11 cellular contexts compared by ENCODE assay signal in genomic region chr21:42299324-42300044, GRCh38. TPM values are rescaled to one million over a fixed set of nuclear protein-coding genes. Genes with fewer than 3 reads are reported as not detected.
A peak's percentile ranks its signal among the peaks of the same experiment; 100 is the strongest.
DNase-seq lines count a peak whose midpoint lies in the region; ATAC-seq and TF ChIP-seq lines count a peak whose summit lies in the region.
"Had no signal": no experiment of that assay in that cellular context is flagged by ENCODE, and none has a peak within 500 bp of the region (broad histone marks: within the 10 kb centered on the region; RNA-seq: fewer than 3 reads in every experiment).

No MANE protein-coding gene starts in this region.

- H3K27me3 Mint-ChIP-seq in Calu3 (ENCODE audit: unreplicated experiment) (peaks cover 17% of the 10 kb centered on the region), MCF 10A (ENCODE audit: insufficient read depth, unreplicated experiment) (no peaks in the 10 kb centered on the region), glutamatergic neuron (ENCODE audit: unreplicated experiment) (peaks cover 7% of the 10 kb centered on the region)
- H3K27me3 Mint-ChIP-seq in naive thymus-derived CD8-positive, alpha-beta T cell, result no peaks in the 10 kb centered on the region

- H3K4me3 Mint-ChIP-seq in Calu3 (ENCODE audit: low read depth, unreplicated experiment) (no peak overlapping the region), MCF 10A (ENCODE audit: unreplicated experiment) (no peak overlapping the region), glutamatergic neuron (ENCODE audit: unreplicated experiment) (no peak overlapping the region)
- H3K4me3 Mint-ChIP-seq in naive thymus-derived CD8-positive, alpha-beta T cell, result no peak overlapping the region
- H3K4me3 Mint-ChIP-seq: IgD-negative memory B cell had no signal

- peak; percentile 16 for DNase-seq in Calu3
- peak; percentile 15 for DNase-seq in MG63
- peak; percentile 24 for DNase-seq in MCF 10A (ENCODE audit: unreplicated experiment)
- DNase-seq in naive thymus-derived CD8-positive, alpha-beta T cell, result peak in 3 of 10 donors; percentile 22 to 32 (median 22)
- DNase-seq in glutamatergic neuron, result no peak
- no peak for DNase-seq in cerebellar nuclear complex (lab: John Stamatoyannopoulos, UW)
- DNase-seq in NCI-H1048 (lab: John Stamatoyannopoulos, UW), result no peak
- DNase-seq in T1000 (lab: John Stamatoyannopoulos, UW), result no peak
- DNase-seq: sigmoid colon had no signal

- H3K9me3 ChIP-seq in MG63, result no peaks in the 10 kb centered on the region
- H3K9me3 ChIP-seq: HAP-1, sigmoid colon had no signal

- no peaks in the 10 kb centered on the region for H3K27me3 ChIP-seq in MG63
- H3K27me3 ChIP-seq: sigmoid colon had no signal

- CTCF ChIA-PET in Calu3 (lab: Charles Lee) (no interaction called here), MCF 10A (lab: Yijun Ruan, JAX) (interaction anchor here (0.6 to 4.0 kb wide), 3 partner anchors 10 to 174 kb away, joined by 3 to 23 read pairs (median 3); no protein-coding TSS in a partner anchor)

- ATAC-seq in naive thymus-derived CD8-positive, alpha-beta T cell, result peak; percentile 35 to 75

- H3K4me1 Mint-ChIP-seq in Calu3 (ENCODE audit: low read depth, unreplicated experiment) (no peaks in the 10 kb centered on the region), MCF 10A (ENCODE audit: insufficient read depth, unreplicated experiment) (no peaks in the 10 kb centered on the region), glutamatergic neuron (ENCODE audit: low read depth, unreplicated experiment) (peaks cover 10% of the 10 kb centered on the region)
- H3K4me1 Mint-ChIP-seq in naive thymus-derived CD8-positive, alpha-beta T cell, result peaks cover 3 to 17% (median 10%) of the 10 kb centered on the region in 4 donors
- H3K4me1 Mint-ChIP-seq: IgD-negative memory B cell had no signal

- TF ChIP-seq CTCF in Calu3 (IDR thresholded peaks at IDR 0.05; ENCODE audit: unreplicated experiment) (no peak), MCF 10A (IDR thresholded peaks at IDR 0.05; ENCODE audit: unreplicated experiment) (no peak), glutamatergic neuron (IDR thresholded peaks at IDR 0.05; ENCODE audit: partially characterized antibody, unreplicated experiment) (no peak)

- intact Hi-C loops in Calu3 (cut with micrococcal nuclease; ENCODE audit: unreplicated experiment) (no loop called here), MCF 10A (cut with micrococcal nuclease) (no loop called here)

- no peaks in the 10 kb centered on the region for H3K36me3 ChIP-seq in MG63
- H3K36me3 ChIP-seq: HAP-1 had no signal

- H3K9me3 Mint-ChIP-seq in Calu3 (ENCODE audit: low read depth, unreplicated experiment) (no peaks in the 10 kb centered on the region), MCF 10A (ENCODE audit: unreplicated experiment) (no peaks in the 10 kb centered on the region), glutamatergic neuron (ENCODE audit: unreplicated experiment) (peaks cover 5% of the 10 kb centered on the region)
- no peaks in the 10 kb centered on the region for H3K9me3 Mint-ChIP-seq in naive thymus-derived CD8-positive, alpha-beta T cell
- H3K9me3 Mint-ChIP-seq: IgD-negative memory B cell had no signal

- H3K36me3 Mint-ChIP-seq in Calu3 (ENCODE audit: insufficient read depth, unreplicated experiment), result no peaks in the 10 kb centered on the region
- H3K36me3 Mint-ChIP-seq in MCF 10A (ENCODE audit: insufficient read depth, unreplicated experiment), result peaks cover 16% of the 10 kb centered on the region
- peaks cover 5 to 34% (median 17%) of the 10 kb centered on the region in 3 donors for H3K36me3 Mint-ChIP-seq in naive thymus-derived CD8-positive, alpha-beta T cell
- H3K36me3 Mint-ChIP-seq in glutamatergic neuron (ENCODE audit: unreplicated experiment), result no peaks in the 10 kb centered on the region
- H3K36me3 Mint-ChIP-seq: IgD-negative memory B cell had no signal

- H3K27ac Mint-ChIP-seq in Calu3 (ENCODE audit: unreplicated experiment) (no peak overlapping the region), MCF 10A (ENCODE audit: low read depth, unreplicated experiment) (no peak overlapping the region), glutamatergic neuron (ENCODE audit: unreplicated experiment) (no peak overlapping the region)
- peak overlapping the region in 2 of 10 donors; percentile 40 to 45 for H3K27ac Mint-ChIP-seq in naive thymus-derived CD8-positive, alpha-beta T cell

- POLR2A ChIA-PET in MCF 10A (lab: Yijun Ruan, JAX), result interaction anchor here (0.6 to 1.2 kb wide), 2 partner anchors 80 to 151 kb away, joined by 3 read pairs; partner anchors contain the start of gene ABCG1
- POLR2A ChIA-PET in naive thymus-derived CD8-positive, alpha-beta T cell (lab: Charles Lee), result interaction anchor here (0.6 kb wide), 1 partner anchor 166 kb away, joined by 4 read pairs; no protein-coding TSS in a partner anchor

- no peak overlapping the region for H3K4me3 ChIP-seq in MG63
- H3K4me3 ChIP-seq: HAP-1, sigmoid colon had no signal

- BruUV-seq in Calu3 (replicated peaks; lab: Mats Ljungman, UMichigan) (no TSS peak), MCF 10A (replicated peaks; lab: Mats Ljungman, UMichigan) (no TSS peak)

RNA-seq across cellular contexts. Expression of gene TFF3, which starts 15.7 kb away (rescaled TPM):
- total RNA-seq in Calu3 (2022), result not detected in 2 replicates
- not detected in 2 replicates for total RNA-seq in MG63 (2014; rRNA removed; shearing (Covaris generic); ENCODE audit: low replicate concordance)
- not detected in 2 replicates for total RNA-seq in MCF 10A (2022)
- not detected for total RNA-seq in naive thymus-derived CD8-positive, alpha-beta T cell
- polyA plus RNA-seq in naive thymus-derived CD8-positive, alpha-beta T cell, result not detected
- total RNA-seq in glutamatergic neuron (ENCODE audit: unreplicated experiment), result not detected
- polyA plus RNA-seq: IgD-negative memory B cell had no signal

RNA-seq across cellular contexts. Expression of gene TFF2, which starts 51.3 kb away (rescaled TPM):
- total RNA-seq in Calu3 (2022) (0.59 TPM in 1 of 2 replicates, not detected in the other), MCF 10A (2022) (not detected in 2 replicates), glutamatergic neuron (ENCODE audit: unreplicated experiment) (not detected)
- total RNA-seq in MG63 (2014; rRNA removed; shearing (Covaris generic); ENCODE audit: low replicate concordance), result not detected in 2 replicates
- not detected for total RNA-seq in naive thymus-derived CD8-positive, alpha-beta T cell
- not detected for polyA plus RNA-seq in naive thymus-derived CD8-positive, alpha-beta T cell
- total RNA-seq: sigmoid colon had no signal
- polyA plus RNA-seq: IgD-negative memory B cell had no signal

Comparison
In these comparisons a context has a peak if more than half of its experiments do, and no peak if none do; other contexts are left out.
1. DNase-seq: peak in Calu3 (single experiment), MG63 (single experiment) and MCF 10A (single experiment); none in glutamatergic neuron (single experiment), cerebellar nuclear complex (0 of 2), NCI-H1048 (single experiment) and T1000 (single experiment).